Comparison of ENCODE assay signal across 11 cellular contexts in genomic region chr20:370977-371754, GRCh38. TPM values are rescaled to one million over a fixed set of nuclear protein-coding genes. Genes with fewer than 3 reads are reported as not detected.
DNase-seq lines count a peak whose midpoint lies in the region; ATAC-seq, FAIRE-seq and TF ChIP-seq lines count a peak whose summit lies in the region.
"Had no signal": no experiment of that assay in that cellular context is flagged by ENCODE, and none has a peak within 500 bp of the region (broad histone marks: within the 10 kb centered on the region; RNA-seq: fewer than 3 reads in every experiment).

No MANE protein-coding gene starts in this region.

- no peak for TF ChIP-seq CTCF in neutrophil (IDR thresholded peaks at IDR 0.05)

- H3K27ac ChIP-seq in ACC112 (ENCODE audit: low read depth, low read length), result peak overlapping the region; percentile 85
- peak overlapping the region; percentile 85 for H3K27ac ChIP-seq in neutrophil
- H3K27ac ChIP-seq in SJCRH30, result no peak overlapping the region
- H3K27ac ChIP-seq: testis had no signal

- no peaks in the 10 kb centered on the region for H3K9me3 ChIP-seq in neutrophil
- no peaks in the 10 kb centered on the region for H3K9me3 ChIP-seq in SJCRH30 (replicated peaks)
- H3K9me3 ChIP-seq: testis had no signal

- no peaks in the 10 kb centered on the region for H3K79me2 ChIP-seq in ACC112 (ENCODE audit: control insufficient read depth, insufficient read depth, low read length, unreplicated experiment)

- no peak for FAIRE-seq in HTR-8/SVneo (lab: Jason Lieb, UNC)

- ATAC-seq in GM19452 (IDR thresholded peaks at IDR 0.05; ENCODE audit: unreplicated experiment), result no peak
- ATAC-seq: activated T-helper 17 cell treated with anti-CD3 and anti-CD28 coated beads, Interleukin-2, amount 50 U/mL, for 72 hours had no signal

- H3K36me3 ChIP-seq in ACC112 (ENCODE audit: insufficient read depth, low read length) (no peaks in the 10 kb centered on the region), neutrophil (no peaks in the 10 kb centered on the region), SJCRH30 (no peaks in the 10 kb centered on the region)

- no peak overlapping the region for H2AFZ ChIP-seq in ACC112 (ENCODE audit: low read length, unreplicated experiment)

- H3K4me3 ChIP-seq in ACC112 (ENCODE audit: low read depth, low read length), result no peak overlapping the region
- H3K4me3 ChIP-seq in neutrophil (ENCODE audit: low read depth in 1 of 2, low read length in 1 of 2), result peak overlapping the region in 1 of 2 experiments; percentile 39
- H3K4me3 ChIP-seq in SJCRH30, result no peak overlapping the region
- H3K4me3 ChIP-seq: testis had no signal

- DNase-seq in HT1080 (ENCODE audit: low read depth) (peak; percentile 29), dermis blood vessel endothelial cell (peak; percentile 26), SJCRH30 (no peak), GM03348 (ENCODE audit: low spot score) (no peak), HTR-8/SVneo (ENCODE audit: insufficient read length, low spot score) (no peak)
- DNase-seq: GOT3, testis had no signal

- H3K4me1 ChIP-seq in ACC112 (ENCODE audit: control insufficient read depth, insufficient read depth, low read length, unreplicated experiment) (peaks cover 33% of the 10 kb centered on the region), neutrophil (ENCODE audit: control insufficient read depth in 1 of 2, insufficient read depth in 1 of 2, low read depth in 1 of 2, low read length in 1 of 2) (peaks cover 42 to 65% of the 10 kb centered on the region in 2 experiments), SJCRH30 (no peaks in the 10 kb centered on the region)

- H3K27me3 ChIP-seq in ACC112 (ENCODE audit: insufficient read depth, low read length) (no peaks in the 10 kb centered on the region), neutrophil (no peaks in the 10 kb centered on the region), SJCRH30 (no peaks in the 10 kb centered on the region)
- H3K27me3 ChIP-seq: testis had no signal

RNA-seq across cellular contexts. Expression of gene TRIB3, which starts 9.4 kb away (rescaled TPM):
- 91.3 and 92.5 TPM in 2 replicates for total RNA-seq in HT1080 (2014; rRNA removed; shearing (Covaris generic))
- 130 and 145 TPM in 2 replicates for polyA plus RNA-seq in HT1080 (2015; cell fraction: cytosol; rRNA removed)
- polyA plus RNA-seq in HT1080 (2015; cell fraction: nucleus; rRNA removed), result 77.7 and 85.7 TPM in 2 replicates
- total RNA-seq in dermis blood vessel endothelial cell, result 49.2 and 62.1 TPM in 2 replicates
- 11.3 and 12.4 TPM in 2 replicates for total RNA-seq in SJCRH30 (2014; rRNA removed; shearing (Covaris generic))

RNA-seq across cellular contexts. Expression of gene NRSN2, which starts 24.3 kb away (rescaled TPM):
- 18.8 and 21.7 TPM in 2 replicates for total RNA-seq in HT1080 (2014; rRNA removed; shearing (Covaris generic))
- 16.3 and 29.9 TPM in 2 replicates for polyA plus RNA-seq in HT1080 (2015; cell fraction: cytosol; rRNA removed)
- polyA plus RNA-seq in HT1080 (2015; cell fraction: nucleus; rRNA removed), result 9.4 and 9.9 TPM in 2 replicates
- 18.0 and 40.2 TPM in 2 replicates for total RNA-seq in dermis blood vessel endothelial cell
- 13.2 and 14.9 TPM in 2 replicates for total RNA-seq in SJCRH30 (2014; rRNA removed; shearing (Covaris generic))

RNA-seq across cellular contexts. Expression of gene RBCK1, which starts 36.9 kb away (rescaled TPM):
- total RNA-seq in HT1080 (2014; rRNA removed; shearing (Covaris generic)), result 105 and 122 TPM in 2 replicates
- polyA plus RNA-seq in HT1080 (2015; cell fraction: cytosol; rRNA removed), result 132 and 136 TPM in 2 replicates
- polyA plus RNA-seq in HT1080 (2015; cell fraction: nucleus; rRNA removed), result 149 and 182 TPM in 2 replicates
- 111 and 116 TPM in 2 replicates for total RNA-seq in dermis blood vessel endothelial cell
- 26.1 and 28.5 TPM in 2 replicates for total RNA-seq in SJCRH30 (2014; rRNA removed; shearing (Covaris generic))

RNA-seq across cellular contexts. Expression of gene SOX12, which starts 45.8 kb away (rescaled TPM):
- 8.7 and 13.2 TPM in 2 replicates for total RNA-seq in HT1080 (2014; rRNA removed; shearing (Covaris generic))
- 20.2 and 21.4 TPM in 2 replicates for polyA plus RNA-seq in HT1080 (2015; cell fraction: cytosol; rRNA removed)
- polyA plus RNA-seq in HT1080 (2015; cell fraction: nucleus; rRNA removed), result 19.2 and 20.0 TPM in 2 replicates
- total RNA-seq in dermis blood vessel endothelial cell, result 4.4 and 8.1 TPM in 2 replicates
- total RNA-seq in SJCRH30 (2014; rRNA removed; shearing (Covaris generic)), result 12.7 TPM in 2 replicates

Comparison
In these comparisons a context has a peak if more than half of its experiments do, and no peak if none do; other contexts are left out.
1. DNase-seq: peak in HT1080 (single experiment) and dermis blood vessel endothelial cell (single experiment); none in SJCRH30 (0 of 2), GM03348 (single experiment) and HTR-8/SVneo (single experiment).